23 cellular contexts compared by ENCODE assay signal in the genomic region with DNA sequence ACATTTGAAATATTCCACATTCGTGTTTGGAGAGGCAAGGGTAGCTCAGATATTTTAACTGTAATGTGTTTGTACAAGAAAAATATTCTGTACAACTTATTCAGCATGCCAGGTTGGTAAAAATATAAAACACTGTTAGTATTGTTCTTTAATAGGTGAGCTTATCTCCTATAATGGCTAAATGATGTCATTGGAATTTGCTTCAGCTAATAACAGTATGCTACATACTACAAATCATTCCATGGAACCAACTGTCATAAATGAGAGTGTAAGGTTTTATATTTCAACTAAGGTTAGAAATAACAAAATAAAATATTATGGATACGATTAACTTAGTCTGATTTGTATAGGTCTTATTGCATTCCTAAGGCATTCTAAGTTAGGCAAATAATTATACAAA.
"Had no signal": no experiment of that assay in that cellular context is flagged by ENCODE, and none has a peak within 500 bp of the region (broad histone marks: within the 10 kb centered on the region; RNA-seq: fewer than 3 reads in every experiment).

No MANE protein-coding gene starts in this region.

- H3K4me3 ChIP-seq: ascending aorta, gastroesophageal sphincter, heart right ventricle, left ventricle myocardium inferior, transverse colon, uterus had no signal

- ATAC-seq: activated CD4-positive, CD25-positive, alpha-beta regulatory T cell treated with anti-CD3 and anti-CD28 coated beads, Interleukin-2, amount 50 U/mL, for 24 hours; activated CD8-positive, alpha-beta T cell treated with anti-CD3 and anti-CD28 coated beads, Interleukin-2, amount 10 ng/mL, durations not matched to agents 7 days and 5 days; activated T-cell treated with anti-CD3 and anti-CD28 coated beads, Interleukin-2, amount 50 U/mL, for 4 hours; esophagus mucosa; gastroesophageal sphincter; heart right ventricle had no signal

- FAIRE-seq: bronchial epithelial cell had no signal

- DNase-seq: activated CD4-positive, alpha-beta T cell treated with anti-CD3 and anti-CD28 coated beads, Interleukin-2, amount 10 ng/mL, durations not matched to agents 7 days and 5 days; activated CD8-positive, alpha-beta memory T cell treated with anti-CD3 and anti-CD28 coated beads, Interleukin-2, amount 50 U/mL, for 4 hours; activated CD8-positive, alpha-beta T cell treated with anti-CD3 and anti-CD28 coated beads, Interleukin-2, amount 10 ng/mL, durations not matched to agents 7 days and 5 days; activated effector memory CD4-positive, alpha-beta T cell treated with anti-CD3 and anti-CD28 coated beads, Interleukin-2, amount 50 U/mL, for 16 hours; activated naive CD4-positive, alpha-beta T cell treated with anti-CD3 and anti-CD28 coated beads, Interleukin-2, amount 50 U/mL, for 16 hours; activated T-cell treated with anti-CD3 and anti-CD28 coated beads, Interleukin-2, amount 50 U/mL, for 4 hours; cerebellar nuclear complex; effector CD8-positive, alpha-beta T cell; heart right ventricle; immature natural killer cell; kidney glomerular epithelial cell; left ventricle myocardium inferior; occipital lobe; posterior cingulate gyrus; stimulated activated CD4-positive, alpha-beta T cell treated with anti-CD3 and anti-CD28 coated beads, Interleukin-2, amount 100 ng/mL, for 24 hours; stimulated activated naive CD4-positive, alpha-beta T cell treated with Interleukin-2 at 50 U/mL for 16 hours; transverse colon; uterus had no signal
